Comparison of ENCODE assay signal across 16 cellular contexts in genomic region chr10:31138026-31138553, GRCh38.
"Had no signal": no experiment of that assay in that cellular context is flagged by ENCODE, and none has a peak within 500 bp of the region (broad histone marks: within the 10 kb centered on the region; RNA-seq: fewer than 3 reads in every experiment).

No MANE protein-coding gene starts in this region.

- H3K36me3 ChIP-seq: heart right ventricle had no signal

- H3K4me3 ChIP-seq: heart right ventricle, mucosa of descending colon, skin epidermis had no signal

- DNase-seq: activated CD4-positive, alpha-beta T cell treated with anti-CD3 and anti-CD28 coated beads, Interleukin-2, amount 50 U/mL, for 1 hour; activated effector memory CD4-positive, alpha-beta T cell treated with anti-CD3 and anti-CD28 coated beads, Interleukin-2, amount 50 U/mL, for 16 hours; activated naive CD4-positive, alpha-beta T cell treated with anti-CD3 and anti-CD28 coated beads, Interleukin-2, amount 50 U/mL, for 16 hours; activated T-cell treated with anti-CD3 and anti-CD28 coated beads, Interleukin-2, amount 50 U/mL, for 72 hours; cerebellar nuclear complex; effector CD8-positive, alpha-beta T cell; heart right ventricle; kidney glomerular epithelial cell; left ventricle myocardium superior; mucosa of descending colon; naive B cell; stimulated activated CD4-positive, alpha-beta T cell treated with anti-CD3 and anti-CD28 coated beads, Interleukin-2, amount 100 ng/mL, for 48 hours; trophoblast cell had no signal

- H3K27ac ChIP-seq: skin epidermis had no signal

- H3K27me3 ChIP-seq: heart right ventricle had no signal

- ATAC-seq: activated CD4-positive, CD25-positive, alpha-beta regulatory T cell treated with anti-CD3 and anti-CD28 coated beads, Interleukin-2, amount 50 U/mL, for 24 hours; esophagus mucosa; heart right ventricle; left ventricle myocardium superior; mucosa of descending colon had no signal

- H3K9me3 ChIP-seq: heart right ventricle, mucosa of descending colon had no signal
